ENCODE assay signal across 21 cellular contexts in the genomic region with DNA sequence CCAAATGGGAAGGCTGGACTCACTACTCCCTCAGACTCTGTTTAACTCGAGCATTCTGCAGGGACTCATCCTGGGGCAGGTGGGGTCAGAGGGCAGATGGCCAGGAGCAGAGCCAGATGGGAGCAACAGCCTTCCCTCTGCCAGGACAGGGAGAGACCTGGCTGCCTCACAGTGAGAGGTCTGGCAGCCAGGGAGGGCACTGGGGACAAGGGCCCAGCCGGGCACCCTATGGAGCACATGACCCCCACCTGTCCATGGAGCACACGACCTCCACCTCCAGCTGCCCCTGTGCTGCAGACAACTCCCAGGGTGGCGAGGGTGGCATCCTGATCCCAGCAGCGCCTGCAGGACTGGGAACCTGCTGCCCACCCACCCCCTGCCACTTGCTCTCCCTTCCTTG.
"Had no signal": no experiment of that assay in that cellular context is flagged by ENCODE, and none has a peak within 500 bp of the region (broad histone marks: within the 10 kb centered on the region; RNA-seq: fewer than 3 reads in every experiment).

No MANE protein-coding gene starts in this region.

- H3K36me3 Mint-ChIP-seq: activated naive CD4-positive, alpha-beta T cell treated with anti-CD3 and anti-CD28 coated beads, Interleukin-2, amount 50 U/mL, for 72 hours; memory B cell; naive thymus-derived CD8-positive, alpha-beta T cell; WTC11 had no signal

- H3K4me3 Mint-ChIP-seq: activated CD4-positive, alpha-beta T cell treated with anti-CD3 and anti-CD28 coated beads for 36 hours; activated T-helper 1 cell treated with anti-CD3 and anti-CD28 coated beads, Interleukin-12 subunit alpha, Interleukin-12 subunit beta, Interleukin-2, Interleukin-4 antibody, amounts not matched to agents 30 ng/mL and 10 ng/mL and 1 ng/mL, durations not matched to agents 14 hours and 24 hours and 36 hours; memory B cell; naive thymus-derived CD8-positive, alpha-beta T cell; WTC11 had no signal

- H3K4me1 Mint-ChIP-seq: activated CD4-positive, alpha-beta T cell treated with anti-CD3 and anti-CD28 coated beads for 36 hours; memory B cell; naive thymus-derived CD8-positive, alpha-beta T cell had no signal

- H3K36me3 ChIP-seq: adrenal gland, tibial artery, uterus had no signal

- H3K4me3 ChIP-seq: adrenal gland, dorsolateral prefrontal cortex, tibial artery, uterus had no signal

- H3K27me3 ChIP-seq: adrenal gland, dorsolateral prefrontal cortex, tibial artery, uterus had no signal

- DNase-seq: activated CD4-positive, alpha-beta T cell treated with anti-CD3 and anti-CD28 coated beads for 36 hours; activated CD4-positive, alpha-beta T cell treated with anti-CD3 and anti-CD28 coated beads, Interleukin-2, amount 50 U/mL, for 48 hours; activated gamma-delta T cell treated with Interleukin-2 at 50 U/mL for 16 hours; activated T-cell treated with anti-CD3 and anti-CD28 coated beads for 4 hours; dorsolateral prefrontal cortex; foreskin melanocyte; hypothalamus; naive thymus-derived CD8-positive, alpha-beta T cell; occipital lobe; stimulated activated naive CD4-positive, alpha-beta T cell; substantia nigra; SW 1271; T-helper 2 cell; tibial artery; uterus had no signal

- H3K27ac ChIP-seq: adrenal gland, dorsolateral prefrontal cortex, tibial artery, uterus had no signal

- H3K9me3 Mint-ChIP-seq: activated naive CD4-positive, alpha-beta T cell treated with anti-CD3 and anti-CD28 coated beads, Interleukin-2, amount 50 U/mL, for 72 hours; activated T-helper 1 cell treated with anti-CD3 and anti-CD28 coated beads, Interleukin-12 subunit alpha, Interleukin-12 subunit beta, Interleukin-2, Interleukin-4 antibody, amounts not matched to agents 30 ng/mL and 10 ng/mL and 1 ng/mL, durations not matched to agents 14 hours and 24 hours and 36 hours; memory B cell; naive thymus-derived CD8-positive, alpha-beta T cell; WTC11 had no signal

- H3K27ac Mint-ChIP-seq: activated CD4-positive, alpha-beta T cell treated with anti-CD3 and anti-CD28 coated beads for 36 hours; activated naive CD4-positive, alpha-beta T cell treated with anti-CD3 and anti-CD28 coated beads, Interleukin-2, amount 50 U/mL, for 72 hours; activated T-helper 1 cell treated with anti-CD3 and anti-CD28 coated beads, Interleukin-12 subunit alpha, Interleukin-12 subunit beta, Interleukin-2, Interleukin-4 antibody, amounts not matched to agents 30 ng/mL and 10 ng/mL and 1 ng/mL, durations not matched to agents 14 hours and 24 hours and 36 hours; memory B cell; WTC11 had no signal

- H3K4me1 ChIP-seq: adrenal gland, tibial artery, uterus had no signal

- H3K9me3 ChIP-seq: adrenal gland, tibial artery, uterus had no signal

- ATAC-seq: activated CD4-positive, alpha-beta T cell treated with anti-CD3 and anti-CD28 coated beads for 36 hours; activated naive CD4-positive, alpha-beta T cell treated with anti-CD3 and anti-CD28 coated beads, Interleukin-2, amount 50 U/mL, for 72 hours; naive thymus-derived CD8-positive, alpha-beta T cell; sciatic nerve; WTC11 had no signal
